ENCODE assay signal across 8 cellular contexts in genomic region chrX:19886888-19887531, GRCh38. TPM values are rescaled to one million over a fixed set of nuclear protein-coding genes. Genes with fewer than 3 reads are reported as not detected.
A peak's percentile ranks its signal among the peaks of the same experiment; 100 is the strongest.
DNase-seq lines count a peak whose midpoint lies in the region; ATAC-seq, FAIRE-seq and TF ChIP-seq lines count a peak whose summit lies in the region.

No MANE protein-coding gene starts in this region.

- no peaks in the 10 kb centered on the region for H3K9me3 ChIP-seq in OCI-LY3 (ENCODE audit: insufficient read depth, low read length)

- no peak for TF ChIP-seq CTCF in OCI-LY3 (IDR thresholded peaks at IDR 0.05; ENCODE audit: low read depth, low read length)

- H3K27me3 ChIP-seq in OCI-LY3 (ENCODE audit: low read depth, low read length), result no peaks in the 10 kb centered on the region

- peak overlapping the region; percentile 99 for H3K4me3 ChIP-seq in OCI-LY3 (ENCODE audit: low read length)

- peaks cover 46% of the 10 kb centered on the region for H4K20me1 ChIP-seq in OCI-LY3 (ENCODE audit: insufficient read depth, low read length)

- no peak overlapping the region; the same call in 1 of the 2 replicates for H2AFZ ChIP-seq in OCI-LY3 (ENCODE audit: low read depth, low read length)

- H3K4me1 ChIP-seq in OCI-LY3 (ENCODE audit: low read length), result peaks cover 29% of the 10 kb centered on the region

- TF ChIP-seq POLR2A in GM12892 (IDR thresholded peaks at IDR 0.05; ENCODE audit: low read depth, low read length), result no peak

- peak overlapping the region; percentile 97 for H3K4me2 ChIP-seq in OCI-LY3 (ENCODE audit: low read length)

- peak overlapping the region; percentile 95 for H3K9ac ChIP-seq in OCI-LY3 (ENCODE audit: low read length)

- no peak for FAIRE-seq in GM12892 (lab: Jason Lieb, UNC)

- H3K79me2 ChIP-seq in OCI-LY3 (ENCODE audit: low read length), result peaks cover 53% of the 10 kb centered on the region

- ATAC-seq in HG03354 (IDR thresholded peaks at IDR 0.05; ENCODE audit: poor library complexity, severe bottlenecking, unreplicated experiment), result no peak

- H3K27ac ChIP-seq in OCI-LY3 (ENCODE audit: low read length), result peak overlapping the region; percentile 57

- DNase-seq in activated T-cell treated with anti-CD3 and anti-CD28 coated beads for 1 hour (ENCODE audit: low read depth) (peak; percentile 5), activated T-cell treated with anti-CD3 and anti-CD28 coated beads for 4 hours (no peak), astrocyte of the hippocampus (ENCODE audit: low read depth, low spot score) (peak; percentile 28), islet precursor cell (peak; percentile 55), GM12892 (ENCODE audit: insufficient read length) (no peak)
- peak; percentile 17 to 19 for DNase-seq in stimulated activated CD4-positive, alpha-beta T cell treated with anti-CD3 and anti-CD28 coated beads, Interleukin-4, amount 100 ng/mL, for 4 hours

- peaks cover 10% of the 10 kb centered on the region for H3K36me3 ChIP-seq in OCI-LY3 (replicated peaks; ENCODE audit: low read depth, low read length)

RNA-seq across cellular contexts. Expression of gene SH3KBP1, which starts 0.4 kb away (rescaled TPM):
- 124 TPM for polyA plus RNA-seq in GM12892 (2012; ENCODE audit: missing spikeins)

Comparison
In these comparisons a context has a peak if more than half of its experiments do, and no peak if none do; other contexts are left out.
1. DNase-seq: peak in activated T-cell treated with anti-CD3 and anti-CD28 coated beads for 1 hour (single experiment), astrocyte of the hippocampus (single experiment), islet precursor cell (single experiment) and stimulated activated CD4-positive, alpha-beta T cell treated with anti-CD3 and anti-CD28 coated beads, Interleukin-4, amount 100 ng/mL, for 4 hours (2 of 2); none in activated T-cell treated with anti-CD3 and anti-CD28 coated beads for 4 hours (single experiment) and GM12892 (single experiment).